10 cellular contexts compared by ENCODE assay signal in genomic region chr1:94325379-94326302, GRCh38.
DNase-seq lines count a peak whose midpoint lies in the region; ATAC-seq, FAIRE-seq and TF ChIP-seq lines count a peak whose summit lies in the region.
"Had no signal": no experiment of that assay in that cellular context is flagged by ENCODE, and none has a peak within 500 bp of the region (broad histone marks: within the 10 kb centered on the region; RNA-seq: fewer than 3 reads in every experiment).

No MANE protein-coding gene starts in this region.

- DNase-seq in NCI-H345 (lab: John Stamatoyannopoulos, UW) = peak; percentile 6
- DNase-seq in NCI-H345 treated with DMSO at 0.1 percent for 48 hours (lab: John Stamatoyannopoulos, UW; ENCODE audit: unreplicated experiment) = no peak
- peak; percentile 99 for DNase-seq in astrocyte of the spinal cord (ENCODE audit: low read depth, low spot score)
- peak; percentile 88 for DNase-seq in keratinocyte (ENCODE audit: low read depth, low spot score)
- DNase-seq in uterus = no peak
- DNase-seq in natural killer cell = no peak
- DNase-seq in T-helper 2 cell = no peak

- H4K20me1 ChIP-seq in keratinocyte (ENCODE audit: control insufficient read depth, extremely low read depth, insufficient read depth, low read length) = no peaks in the 10 kb centered on the region
- H4K20me1 ChIP-seq: BLaER1 treated with 17β-estradiol and CSF1 and Interleukin-3, amounts not matched to agents 10 nM and 100 nM had no signal

- no peaks in the 10 kb centered on the region for H3K4me1 Mint-ChIP-seq in natural killer cell

- H3K79me2 ChIP-seq in keratinocyte (ENCODE audit: control insufficient read depth, insufficient read depth, low read length) = no peaks in the 10 kb centered on the region

- in situ Hi-C loops in astrocyte of the spinal cord (cut with HindIII; ENCODE audit: low sequenced_read_pairs) = no loop called here

- intact Hi-C loops in uterus (cut with DNase I; ENCODE audit: low total_unique reads) = no loop called here
- intact Hi-C loops in natural killer cell (cut with micrococcal nuclease) = no loop called here

- H3K4me2 ChIP-seq in keratinocyte (ENCODE audit: control insufficient read depth, extremely low read depth, insufficient read depth, low read depth, low read length) = peak overlapping the region; percentile 70
- H3K4me2 ChIP-seq: BLaER1 treated with 17β-estradiol and CSF1 and Interleukin-3, amounts not matched to agents 10 nM and 100 nM had no signal

- no peaks in the 10 kb centered on the region for H3K27me3 ChIP-seq in keratinocyte (ENCODE audit: control insufficient read depth, extremely low read depth, insufficient read depth, low read length)
- H3K27me3 ChIP-seq in uterus = no peaks in the 10 kb centered on the region
- H3K27me3 ChIP-seq: BLaER1 treated with 17β-estradiol and CSF1 and Interleukin-3, amounts not matched to agents 10 nM and 100 nM had no signal

- H3K27ac ChIP-seq in keratinocyte (ENCODE audit: control insufficient read depth, insufficient read depth, low read length) (peak overlapping the region; percentile 79), uterus (peak overlapping the region; percentile 20 to 39)
- H3K27ac ChIP-seq: BLaER1 treated with 17β-estradiol and CSF1 and Interleukin-3, amounts not matched to agents 10 nM and 100 nM had no signal

- dilution Hi-C loops in keratinocyte (cut with MboI; ENCODE audit: extremely low pct_ligation_motif_present, low sequenced_read_pairs) = no loop called here

- no peak overlapping the region for H2AFZ ChIP-seq in keratinocyte (ENCODE audit: control insufficient read depth, low read length)

- peak overlapping the region; percentile 55 for H3K9ac ChIP-seq in keratinocyte (ENCODE audit: control insufficient read depth, extremely low read depth, insufficient read depth, low read length)
- H3K9ac ChIP-seq: BLaER1 treated with 17β-estradiol and CSF1 and Interleukin-3, amounts not matched to agents 10 nM and 100 nM had no signal

- H3K27ac Mint-ChIP-seq in natural killer cell = no peak overlapping the region

- no peaks in the 10 kb centered on the region for H3K9me3 Mint-ChIP-seq in natural killer cell
- H3K9me3 Mint-ChIP-seq: neural crest cell had no signal

- H3K36me3 Mint-ChIP-seq in natural killer cell = no peaks in the 10 kb centered on the region

- H3K36me3 ChIP-seq in keratinocyte (ENCODE audit: control insufficient read depth in 2 of 2, extremely low read depth in 1 of 2, insufficient read depth in 2 of 2, low read length in 2 of 2) (no peaks in the 10 kb centered on the region), uterus (no peaks in the 10 kb centered on the region)
- H3K36me3 ChIP-seq: BLaER1 treated with 17β-estradiol and CSF1 and Interleukin-3, amounts not matched to agents 10 nM and 100 nM had no signal

- no peak overlapping the region for H3K4me3 Mint-ChIP-seq in natural killer cell
- H3K4me3 Mint-ChIP-seq: neural crest cell had no signal

- no peak for TF ChIP-seq POLR2A in uterus (IDR thresholded peaks at IDR 0.05)

- TF ChIP-seq CTCF in astrocyte of the spinal cord (IDR thresholded peaks at IDR 0.05; ENCODE audit: low read depth, low read length) (no peak), keratinocyte (optimal IDR thresholded peaks at IDR 0.05 in 1 of 3, IDR thresholded peaks at IDR 0.05 in 1 of 3, conservative IDR thresholded peaks at IDR 0.05 in 1 of 3; ENCODE audit: extremely low read depth in 1 of 3, insufficient read depth in 2 of 3, low read length in 3 of 3) (no peak), uterus (IDR thresholded peaks at IDR 0.05) (no peak), natural killer cell (IDR thresholded peaks at IDR 0.05) (no peak)

- H3K9me1 ChIP-seq in keratinocyte (ENCODE audit: control insufficient read depth, extremely low read depth, insufficient read depth, low read length) = no peaks in the 10 kb centered on the region

- FAIRE-seq in keratinocyte (lab: Jason Lieb, UNC) = peak; percentile 77

- peaks cover 62% of the 10 kb centered on the region for H3K4me1 ChIP-seq in keratinocyte (ENCODE audit: control insufficient read depth, extremely low read depth, insufficient read depth, low read length)
- H3K4me1 ChIP-seq in uterus = no peaks in the 10 kb centered on the region
- H3K4me1 ChIP-seq: BLaER1 treated with 17β-estradiol and CSF1 and Interleukin-3, amounts not matched to agents 10 nM and 100 nM had no signal

- peaks cover 36 to 64% of the 10 kb centered on the region in 2 donors for H3K27me3 Mint-ChIP-seq in natural killer cell (ENCODE audit: low read depth in 2 of 2)

- ATAC-seq in natural killer cell (no peak), GM18909 (IDR thresholded peaks at IDR 0.05; ENCODE audit: poor library complexity, unreplicated experiment) (no peak)

- H3K9me3 ChIP-seq in keratinocyte (ENCODE audit: control insufficient read depth, low read depth, low read length) (no peaks in the 10 kb centered on the region), uterus (no peaks in the 10 kb centered on the region)
- H3K9me3 ChIP-seq: BLaER1 treated with 17β-estradiol and CSF1 and Interleukin-3, amounts not matched to agents 10 nM and 100 nM had no signal

- H3K4me3 ChIP-seq in astrocyte of the spinal cord (ENCODE audit: low read depth, low read length) = no peak overlapping the region
- peak overlapping the region in 1 of 3 experiments; percentile 9 for H3K4me3 ChIP-seq in keratinocyte (ENCODE audit: control insufficient read depth in 2 of 3, extremely low read depth in 1 of 3, insufficient read depth in 2 of 3, low read depth in 1 of 3, low read length in 3 of 3)
- no peak overlapping the region for H3K4me3 ChIP-seq in uterus
- H3K4me3 ChIP-seq: BLaER1 treated with 17β-estradiol and CSF1 and Interleukin-3, amounts not matched to agents 10 nM and 100 nM had no signal

Comparison
In these comparisons a context has a peak if more than half of its experiments do, and no peak if none do; other contexts are left out.
1. DNase-seq: peak in NCI-H345 (single experiment), astrocyte of the spinal cord (single experiment) and keratinocyte (single experiment); none in NCI-H345 treated with DMSO at 0.1 percent for 48 hours (single experiment), uterus (0 of 2), natural killer cell (single experiment) and T-helper 2 cell (0 of 5).